20 cellular contexts compared by ENCODE assay signal in genomic region chr3:141743305-141743704, GRCh38. TPM values are rescaled to one million over a fixed set of nuclear protein-coding genes. Genes with fewer than 3 reads are reported as not detected.
"Had no signal": no experiment of that assay in that cellular context is flagged by ENCODE, and none has a peak within 500 bp of the region (broad histone marks: within the 10 kb centered on the region; RNA-seq: fewer than 3 reads in every experiment).

No MANE protein-coding gene starts in this region.

- ATAC-seq: activated T-helper 17 cell treated with anti-CD3 and anti-CD28 coated beads, Interleukin-2, amount 50 U/mL, for 72 hours; esophagus mucosa; left cardiac atrium; natural killer cell treated with Interleukin-12 subunit alpha and Interleukin-12 subunit beta and Interleukin-15 and Interleukin-18, amount 100 ng/mL, for 72 hours; pancreas; sciatic nerve; stimulated activated naive B cell treated with anti-CD40 and anti-IgM and Interleukin-4, amounts not matched to agents 10 μg/mL and 1 μg/mL and 100 μg/mL, for 72 hours; T-cell had no signal

- H3K9me3 ChIP-seq: neutrophil, pancreas, spleen had no signal

- H3K4me3 ChIP-seq: coronary artery, pancreas, spleen had no signal

- H3K9me3 Mint-ChIP-seq: activated T-helper 17 cell treated with anti-CD3 and anti-CD28 coated beads, Interleukin-2, amount 50 U/mL, for 72 hours; central memory CD8-positive, alpha-beta T cell; natural killer cell treated with Interleukin-12 subunit alpha and Interleukin-12 subunit beta and Interleukin-15 and Interleukin-18, amount 100 ng/mL, for 72 hours; stimulated activated naive B cell treated with anti-CD40 and anti-IgM and Interleukin-4, amounts not matched to agents 10 μg/mL and 1 μg/mL and 100 μg/mL, for 72 hours; T-cell had no signal

- DNase-seq: activated CD4-positive, alpha-beta T cell treated with anti-CD3 and anti-CD28 coated beads, Interleukin-2, amount 50 U/mL, for 1 hour; activated naive CD4-positive, alpha-beta T cell; aorta; hippocampal formation; left cardiac atrium; pancreas; spleen; stimulated activated CD4-positive, alpha-beta T cell treated with anti-CD3 and anti-CD28 coated beads, Interleukin-4, amount 100 ng/mL, for 4 hours; stimulated activated naive B cell treated with anti-CD40 and anti-IgM and Interleukin-4, amounts not matched to agents 10 μg/mL and 1 μg/mL and 100 μg/mL, for 72 hours; T-cell; T1000 had no signal

- FAIRE-seq: islet of Langerhans had no signal

- H3K27me3 ChIP-seq: neutrophil, pancreas, spleen had no signal

- H3K4me3 Mint-ChIP-seq: natural killer cell treated with Interleukin-12 subunit alpha and Interleukin-12 subunit beta and Interleukin-15 and Interleukin-18, amount 100 ng/mL, for 72 hours; stimulated activated naive B cell treated with anti-CD40 and anti-IgM and Interleukin-4, amounts not matched to agents 10 μg/mL and 1 μg/mL and 100 μg/mL, for 72 hours had no signal

- H3K27ac Mint-ChIP-seq: natural killer cell treated with Interleukin-12 subunit alpha and Interleukin-12 subunit beta and Interleukin-15 and Interleukin-18, amount 100 ng/mL, for 72 hours; stimulated activated naive B cell treated with anti-CD40 and anti-IgM and Interleukin-4, amounts not matched to agents 10 μg/mL and 1 μg/mL and 100 μg/mL, for 72 hours had no signal

- H3K27ac ChIP-seq: coronary artery, neutrophil, pancreas, spleen had no signal

- H3K27me3 Mint-ChIP-seq: activated T-helper 17 cell treated with anti-CD3 and anti-CD28 coated beads, Interleukin-2, amount 50 U/mL, for 72 hours; central memory CD8-positive, alpha-beta T cell; natural killer cell treated with Interleukin-12 subunit alpha and Interleukin-12 subunit beta and Interleukin-15 and Interleukin-18, amount 100 ng/mL, for 72 hours; stimulated activated naive B cell treated with anti-CD40 and anti-IgM and Interleukin-4, amounts not matched to agents 10 μg/mL and 1 μg/mL and 100 μg/mL, for 72 hours; T-cell had no signal

RNA-seq across cellular contexts. Expression of gene GRK7, which starts 19.9 kb away (rescaled TPM):
- total RNA-seq: esophagus mucosa, left cardiac atrium, pancreas, sciatic nerve, ureter had no signal
- polyA plus RNA-seq: aorta had no signal
